9 cellular contexts compared by ENCODE assay signal in the genomic region with DNA sequence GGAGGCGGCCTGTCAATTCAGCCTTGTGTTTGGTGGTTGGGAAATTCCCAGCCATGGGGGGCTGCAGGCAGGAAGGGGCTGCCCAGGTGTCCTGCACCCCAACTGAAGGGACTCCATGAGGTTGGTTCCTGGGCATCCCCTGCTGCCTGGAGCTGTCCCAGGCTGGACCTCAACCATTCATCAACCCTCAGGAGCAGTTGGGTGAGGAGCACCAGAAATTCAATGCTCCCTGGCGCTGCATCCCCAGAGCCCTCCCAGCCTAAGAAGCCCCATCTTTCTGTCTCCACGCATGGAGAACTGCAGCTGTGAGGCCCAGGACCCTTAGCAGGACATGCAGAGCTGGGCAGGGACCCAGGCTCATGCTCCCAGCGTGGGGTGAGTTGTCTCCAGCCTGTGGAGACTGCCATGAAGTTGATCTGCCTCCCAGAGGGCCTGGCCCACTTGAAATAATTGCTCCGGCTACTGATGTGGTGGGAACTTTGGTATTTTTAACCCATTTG. TPM values are rescaled to one million over a fixed set of nuclear protein-coding genes. Genes with fewer than 3 reads are reported as not detected.
A peak's percentile ranks its signal among the peaks of the same experiment; 100 is the strongest.
DNase-seq lines count a peak whose midpoint lies in the region; ATAC-seq and TF ChIP-seq lines count a peak whose summit lies in the region.
"Had no signal": no experiment of that assay in that cellular context is flagged by ENCODE, and none has a peak within 500 bp of the region (broad histone marks: within the 10 kb centered on the region; RNA-seq: fewer than 3 reads in every experiment).

No MANE protein-coding gene starts in this region.

- no peaks in the 10 kb centered on the region for H3K79me2 ChIP-seq in PC-3 (ENCODE audit: low read length)
- no peaks in the 10 kb centered on the region for H3K79me2 ChIP-seq in parathyroid adenoma

- intact Hi-C loops in PC-3 (cut with micrococcal nuclease) = loop anchor here (1.0 kb wide), 2 partner anchors 7 to 12 kb away; no protein-coding TSS in a partner anchor

- peak overlapping the region in 7 of 10 experiments; percentile 61 to 72 (median 62); a peak in 14 of 20 replicates for H3K4me3 ChIP-seq in BLaER1 treated with 17β-estradiol and CSF1 and Interleukin-3, amounts not matched to agents 10 nM and 100 nM
- H3K4me3 ChIP-seq in PC-3 (ENCODE audit: low read length) (peak overlapping the region; percentile 63; the same call in 1 of the 2 replicates), parathyroid adenoma (ENCODE audit: low read depth, low read length) (peak overlapping the region; percentile 25)

- no peaks in the 10 kb centered on the region for H3F3A ChIP-seq in PC-3 (ENCODE audit: low read length, unreplicated experiment)

- H3K9ac ChIP-seq in BLaER1 treated with 17β-estradiol and CSF1 and Interleukin-3, amounts not matched to agents 10 nM and 100 nM = peak overlapping the region; percentile 78 to 88 (median 86); a peak in 20 of 22 replicates
- H3K9ac ChIP-seq in PC-3 (ENCODE audit: low read length) (peak overlapping the region; percentile 81), parathyroid adenoma (no peak overlapping the region)

- H4K20me1 ChIP-seq in BLaER1 treated with 17β-estradiol and CSF1 and Interleukin-3, amounts not matched to agents 10 nM and 100 nM = peaks cover 7 to 85% (median 34%) of the 10 kb centered on the region in 11 experiments; a peak in 20 of 22 replicates
- H4K20me1 ChIP-seq in PC-3 (ENCODE audit: low read length) = no peaks in the 10 kb centered on the region

- ATAC-seq in PC-3 = no peak

- no peak for TF ChIP-seq CTCF in PC-3 (conservative IDR thresholded peaks at IDR 0.05; ENCODE audit: low read depth, low read length)
- no peak for TF ChIP-seq CTCF in parathyroid adenoma (IDR thresholded peaks at IDR 0.05)

- no TSS peak for BruUV-seq in PC-3 (replicated peaks; lab: Mats Ljungman, UMichigan)

- peaks cover 28 to 38% (median 36%) of the 10 kb centered on the region in 11 experiments for H3K36me3 ChIP-seq in BLaER1 treated with 17β-estradiol and CSF1 and Interleukin-3, amounts not matched to agents 10 nM and 100 nM
- H3K36me3 ChIP-seq in PC-3 (ENCODE audit: low read depth, low read length) (peaks cover 15% of the 10 kb centered on the region), parathyroid adenoma (ENCODE audit: control insufficient read depth, insufficient read depth, low read length) (no peaks in the 10 kb centered on the region)

- POLR2A ChIA-PET in PC-3 (lab: Charles Lee; ENCODE audit: unreplicated experiment) = no interaction called here

- H3K4me2 ChIP-seq in BLaER1 treated with 17β-estradiol and CSF1 and Interleukin-3, amounts not matched to agents 10 nM and 100 nM = peak overlapping the region; percentile 83 to 97 (median 93)
- peak overlapping the region; percentile 91 for H3K4me2 ChIP-seq in PC-3 (ENCODE audit: low read length)
- peak overlapping the region; percentile 45 for H3K4me2 ChIP-seq in parathyroid adenoma (ENCODE audit: low read length)

- H3K4me1 ChIP-seq in BLaER1 treated with 17β-estradiol and CSF1 and Interleukin-3, amounts not matched to agents 10 nM and 100 nM = peaks cover 25 to 63% (median 44%) of the 10 kb centered on the region in 10 experiments
- H3K4me1 ChIP-seq in PC-3 (ENCODE audit: insufficient read depth, low read length) (peaks cover 26% of the 10 kb centered on the region), parathyroid adenoma (peaks cover 38% of the 10 kb centered on the region)

- no peaks in the 10 kb centered on the region for H3K9me2 ChIP-seq in PC-3 (replicated peaks; ENCODE audit: low read length)

- H3K9me3 ChIP-seq in BLaER1 treated with 17β-estradiol and CSF1 and Interleukin-3, amounts not matched to agents 10 nM and 100 nM (replicated peaks in 1 of 11) = no peaks in the 10 kb centered on the region
- H3K9me3 ChIP-seq in PC-3 (ENCODE audit: low read length) (no peaks in the 10 kb centered on the region), parathyroid adenoma (ENCODE audit: control insufficient read depth, low read length) (no peaks in the 10 kb centered on the region)

- CTCF ChIA-PET in PC-3 (lab: Charles Lee) = no interaction called here

- no peak for DNase-seq in PC-3
- no peak for DNase-seq in epithelial cell of prostate (ENCODE audit: low read depth, low spot score)
- no peak for DNase-seq in germinal center (ENCODE audit: low spot score)
- no peak for DNase-seq in islet precursor cell
- no peak for DNase-seq in KG1 (lab: John Stamatoyannopoulos, UW)
- no peak for DNase-seq in stimulated activated CD4-positive, alpha-beta T cell treated with anti-CD3 and anti-CD28 coated beads, Interleukin-1b, Interleukin-23, amount 100 ng/mL, for 48 hours
- DNase-seq: small intestine had no signal

- no peak overlapping the region for H2AFZ ChIP-seq in PC-3 (ENCODE audit: low read length)
- H2AFZ ChIP-seq in parathyroid adenoma = peak overlapping the region; percentile 61

- H3K27ac ChIP-seq in BLaER1 treated with 17β-estradiol and CSF1 and Interleukin-3, amounts not matched to agents 10 nM and 100 nM = peak overlapping the region in 10 of 11 experiments; percentile 76 to 91 (median 87); a peak in 19 of 22 replicates
- H3K27ac ChIP-seq in PC-3 (ENCODE audit: low read length) = 0 out of 2 replicates have a peak overlapping the region, but pooled peaks have one; percentile 58
- peak overlapping the region; percentile 63 for H3K27ac ChIP-seq in epithelial cell of prostate
- peak overlapping the region; percentile 89 for H3K27ac ChIP-seq in parathyroid adenoma

- peaks cover 1 to 7% (median 6%) of the 10 kb centered on the region in 11 experiments; a peak in 18 of 22 replicates for H3K27me3 ChIP-seq in BLaER1 treated with 17β-estradiol and CSF1 and Interleukin-3, amounts not matched to agents 10 nM and 100 nM
- no peaks in the 10 kb centered on the region for H3K27me3 ChIP-seq in PC-3 (ENCODE audit: low read length)
- H3K27me3 ChIP-seq in parathyroid adenoma (ENCODE audit: control insufficient read depth, insufficient read depth, low read length) = no peaks in the 10 kb centered on the region

RNA-seq across cellular contexts. Expression of a gene that starts 8.0 kb away (rescaled TPM):
- 40.1 and 63.9 TPM in 2 replicates for total RNA-seq in PC-3 (2014; rRNA removed)

RNA-seq across cellular contexts. Expression of a gene that starts 17.9 kb away (rescaled TPM):
- not detected in 2 replicates for total RNA-seq in PC-3 (2014; rRNA removed)

RNA-seq across cellular contexts. Expression of a gene that starts 25.0 kb away (rescaled TPM):
- total RNA-seq in PC-3 (2014; rRNA removed) = 221 and 254 TPM in 2 replicates

RNA-seq across cellular contexts. Expression of a gene that starts 31.2 kb away (rescaled TPM):
- 223 and 300 TPM in 2 replicates for total RNA-seq in PC-3 (2014; rRNA removed)

RNA-seq across cellular contexts. Expression of a gene that starts 38.2 kb away (rescaled TPM):
- total RNA-seq in PC-3 (2014; rRNA removed) = 13.2 and 20.8 TPM in 2 replicates
